Comparison of ENCODE assay signal across 8 cellular contexts in genomic region chr13:45464687-45465453, GRCh38. TPM values are rescaled to one million over a fixed set of nuclear protein-coding genes. Genes with fewer than 3 reads are reported as not detected.
DNase-seq lines count a peak whose midpoint lies in the region; ATAC-seq and TF ChIP-seq lines count a peak whose summit lies in the region.

A gene with protein sequence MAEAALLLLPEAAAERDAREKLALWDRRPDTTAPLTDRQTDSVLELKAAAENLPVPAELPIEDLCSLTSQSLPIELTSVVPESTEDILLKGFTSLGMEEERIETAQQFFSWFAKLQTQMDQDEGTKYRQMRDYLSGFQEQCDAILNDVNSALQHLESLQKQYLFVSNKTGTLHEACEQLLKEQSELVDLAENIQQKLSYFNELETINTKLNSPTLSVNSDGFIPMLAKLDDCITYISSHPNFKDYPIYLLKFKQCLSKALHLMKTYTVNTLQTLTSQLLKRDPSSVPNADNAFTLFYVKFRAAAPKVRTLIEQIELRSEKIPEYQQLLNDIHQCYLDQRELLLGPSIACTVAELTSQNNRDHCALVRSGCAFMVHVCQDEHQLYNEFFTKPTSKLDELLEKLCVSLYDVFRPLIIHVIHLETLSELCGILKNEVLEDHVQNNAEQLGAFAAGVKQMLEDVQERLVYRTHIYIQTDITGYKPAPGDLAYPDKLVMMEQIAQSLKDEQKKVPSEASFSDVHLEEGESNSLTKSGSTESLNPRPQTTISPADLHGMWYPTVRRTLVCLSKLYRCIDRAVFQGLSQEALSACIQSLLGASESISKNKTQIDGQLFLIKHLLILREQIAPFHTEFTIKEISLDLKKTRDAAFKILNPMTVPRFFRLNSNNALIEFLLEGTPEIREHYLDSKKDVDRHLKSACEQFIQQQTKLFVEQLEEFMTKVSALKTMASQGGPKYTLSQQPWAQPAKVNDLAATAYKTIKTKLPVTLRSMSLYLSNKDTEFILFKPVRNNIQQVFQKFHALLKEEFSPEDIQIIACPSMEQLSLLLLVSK (plus strand): TSS chr13:45464939. CDS start chr13:45465037, 98 bp downstream.

- peaks cover 2% of the 10 kb centered on the region for H3K36me3 Mint-ChIP-seq in progenitor cell of endocrine pancreas (ENCODE audit: insufficient read depth)

- H3K27me3 Mint-ChIP-seq in progenitor cell of endocrine pancreas, result peaks cover 4% of the 10 kb centered on the region

- H3K36me3 ChIP-seq in left ventricle myocardium inferior, result peaks cover 6% of the 10 kb centered on the region

- H3K27ac Mint-ChIP-seq in progenitor cell of endocrine pancreas, result peak within 1 kb of the TSS; percentile 96

- TF ChIP-seq CTCF in left ventricle myocardium inferior (IDR thresholded peaks at IDR 0.05; ENCODE audit: borderline replicate concordance) (no peak), progenitor cell of endocrine pancreas (IDR thresholded peaks at IDR 0.05; ENCODE audit: unreplicated experiment) (peak; percentile 22)

- peaks cover 58% of the 10 kb centered on the region for H3K4me1 ChIP-seq in left ventricle myocardium inferior

- H3K4me1 Mint-ChIP-seq in progenitor cell of endocrine pancreas (ENCODE audit: low read depth), result peaks cover 22% of the 10 kb centered on the region

- ATAC-seq in GM18498 (IDR thresholded peaks at IDR 0.05; ENCODE audit: unreplicated experiment) (peak; percentile 93), HG02938 (IDR thresholded peaks at IDR 0.05; ENCODE audit: unreplicated experiment) (peak; percentile 90)

- no peaks in the 10 kb centered on the region for H3K9me3 ChIP-seq in left ventricle myocardium inferior (replicated peaks)

- H3K27ac ChIP-seq in angular gyrus (ENCODE audit: low read depth, low read length), result peak within 1 kb of the TSS; percentile 69
- peak within 1 kb of the TSS; percentile 97 for H3K27ac ChIP-seq in left ventricle myocardium inferior (replicated peaks)

- peak; percentile 62 to 93 for DNase-seq in NCI-H187 (lab: John Stamatoyannopoulos, UW)
- DNase-seq in T-helper 2 cell, result peak; percentile 90 to 99 (median 94)
- peak; percentile 94 for DNase-seq in left ventricle myocardium inferior
- DNase-seq in progenitor cell of endocrine pancreas (ENCODE audit: low spot score, unreplicated experiment), result peak; percentile 77
- peak; percentile 96 for DNase-seq in ureter (ENCODE audit: low spot score)

- H3K27me3 ChIP-seq in left ventricle myocardium inferior (ENCODE audit: low read depth), result no peaks in the 10 kb centered on the region

- peak within 1 kb of the TSS; percentile 95 for H3K4me3 Mint-ChIP-seq in progenitor cell of endocrine pancreas (ENCODE audit: low read depth)

- intact Hi-C loops in left ventricle myocardium inferior (cut with micrococcal nuclease), result no loop called here

- no peaks in the 10 kb centered on the region for H3K9me3 Mint-ChIP-seq in progenitor cell of endocrine pancreas (ENCODE audit: low read depth)

- H3K4me3 ChIP-seq in left ventricle myocardium inferior, result peak within 1 kb of the TSS; percentile 98

RNA-seq across cellular contexts. Expression of the gene that starts here (rescaled TPM):
- 15.7 TPM for total RNA-seq in left ventricle myocardium inferior
- 29.6 and 31.6 TPM in 2 replicates for total RNA-seq in progenitor cell of endocrine pancreas
- 54.9 TPM for total RNA-seq in ureter

Comparison
In these comparisons a context has a peak if more than half of its experiments do, and no peak if none do; other contexts are left out.
1. Peak in every context shown above with its lines: DNase-seq, ATAC-seq, H3K4me3 ChIP-seq and H3K27ac ChIP-seq.